8 cellular contexts compared by ENCODE assay signal in the genomic region with DNA sequence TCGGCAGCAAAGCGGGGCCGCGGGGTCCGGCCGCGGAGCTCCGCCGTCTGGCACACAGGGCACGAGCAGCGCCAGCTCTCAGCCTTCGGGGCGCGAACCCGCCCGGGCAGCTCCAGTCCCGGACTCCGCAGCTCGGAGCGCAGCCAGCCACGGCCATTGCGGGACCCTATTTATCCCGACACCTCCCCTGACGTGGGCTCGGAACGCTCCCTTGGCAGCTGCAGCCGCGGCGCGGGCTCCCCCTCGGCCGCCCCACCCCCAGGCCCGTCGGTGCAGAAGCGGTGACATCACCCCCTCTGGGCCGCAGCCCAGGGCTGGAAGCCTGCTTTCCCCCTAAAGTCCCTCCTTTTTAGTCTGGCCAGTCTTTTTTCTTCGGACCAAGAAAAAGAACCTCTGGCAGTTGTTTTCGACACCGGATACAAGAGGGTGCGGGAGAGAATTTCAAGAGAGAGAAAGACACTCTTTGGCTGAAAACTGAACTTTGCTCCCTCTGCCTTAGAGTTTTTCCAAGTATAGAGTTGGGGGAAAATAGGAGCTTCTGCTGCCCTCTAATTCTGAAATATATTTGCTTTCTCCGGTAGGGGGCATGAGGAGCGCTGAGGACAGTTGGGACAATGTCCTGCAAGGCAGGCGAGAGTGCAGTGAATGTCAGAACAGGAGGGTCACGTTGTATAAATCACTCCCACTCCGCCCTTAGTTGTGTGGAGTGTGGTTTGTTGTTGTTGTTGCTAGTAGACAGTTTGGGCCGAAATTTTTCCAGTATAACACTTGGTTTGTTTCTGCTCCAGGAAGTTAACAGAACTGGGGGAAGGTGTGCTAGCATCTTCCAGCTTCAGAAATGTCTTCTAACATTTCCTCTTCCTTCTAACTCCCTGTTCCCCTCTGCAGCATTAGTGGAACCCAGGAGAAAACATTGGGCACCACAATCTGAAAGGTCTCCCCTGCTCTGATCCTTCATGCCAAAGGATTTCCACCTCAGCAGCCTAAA. TPM values are rescaled to one million over a fixed set of nuclear protein-coding genes. Genes with fewer than 3 reads are reported as not detected.
DNase-seq lines count a peak whose midpoint lies in the region; ATAC-seq, FAIRE-seq and TF ChIP-seq lines count a peak whose summit lies in the region.

A gene (minus strand): TSS at position 145 of the 988 bp plus-strand sequence. CDS start 280 bp downstream, outside the sequence.

- H3K4me3 ChIP-seq in IMR-90 (ENCODE audit: insufficient read depth, low read depth, low read length): no peak within 1 kb of the TSS
- H3K4me3 ChIP-seq in endothelial cell of umbilical vein (replicated peaks in 1 of 3; ENCODE audit: insufficient read depth in 1 of 3, low read depth in 1 of 3, low read length in 3 of 3): peak within 1 kb of the TSS in 1 of 3 experiments; percentile 20
- H3K4me3 ChIP-seq in mesendoderm (ENCODE audit: low read length): no peak within 1 kb of the TSS
- peak within 1 kb of the TSS in 2 of 3 donors; percentile 28 to 56 for H3K4me3 ChIP-seq in thyroid gland (replicated peaks in 1 of 3)

- intact Hi-C loops in IMR-90 (cut with micrococcal nuclease): no loop called here
- intact Hi-C loops in endothelial cell of umbilical vein (cut with micrococcal nuclease): loop anchor here (2.0 to 5.0 kb wide), 2 partner anchors 190 to 402 kb away; no protein-coding TSS in a partner anchor
- intact Hi-C loops in thyroid gland (cut with DNase I): loop anchor here (10.0 kb wide), 1 partner anchor 188 kb away; no protein-coding TSS in a partner anchor

- no peaks in the 10 kb centered on the region for H3K36me3 ChIP-seq in IMR-90 (ENCODE audit: control insufficient read depth, insufficient read depth, low read length)
- H3K36me3 ChIP-seq in endothelial cell of umbilical vein (ENCODE audit: control insufficient read depth in 2 of 2, extremely low read depth in 1 of 2, insufficient read depth in 2 of 2, low read length in 2 of 2): no peaks in the 10 kb centered on the region
- H3K36me3 ChIP-seq in mesendoderm (ENCODE audit: control insufficient read depth, insufficient read depth, low read length): no peaks in the 10 kb centered on the region
- H3K36me3 ChIP-seq in thyroid gland: no peaks in the 10 kb centered on the region

- no peak within 1 kb of the TSS; the same call in 1 of the 2 replicates for H3K4me2 ChIP-seq in IMR-90 (ENCODE audit: low read depth, low read length)
- peak within 1 kb of the TSS; percentile 22 for H3K4me2 ChIP-seq in endothelial cell of umbilical vein (ENCODE audit: insufficient read depth, low read length)
- H3K4me2 ChIP-seq in mesendoderm (ENCODE audit: low read length): peak within 1 kb of the TSS; percentile 48

- H4K20me1 ChIP-seq in IMR-90 (ENCODE audit: insufficient read depth, low read length): no peaks in the 10 kb centered on the region
- no peaks in the 10 kb centered on the region for H4K20me1 ChIP-seq in endothelial cell of umbilical vein (replicated peaks; ENCODE audit: control insufficient read depth, extremely low read depth, insufficient read depth, low read length)

- H3K4me1 ChIP-seq in IMR-90 (ENCODE audit: control insufficient read depth, insufficient read depth, low read length): no peaks in the 10 kb centered on the region
- H3K4me1 ChIP-seq in endothelial cell of umbilical vein (ENCODE audit: control insufficient read depth, extremely low read depth, insufficient read depth, low read length): peaks cover 4% of the 10 kb centered on the region
- no peaks in the 10 kb centered on the region for H3K4me1 ChIP-seq in mesendoderm (ENCODE audit: control insufficient read depth, low read depth, low read length)
- peaks cover 16 to 24% of the 10 kb centered on the region in 2 donors for H3K4me1 ChIP-seq in thyroid gland

- H2AFZ ChIP-seq in IMR-90 (replicated peaks; ENCODE audit: low read length, poor library complexity): peak within 1 kb of the TSS; percentile 59
- peak within 1 kb of the TSS; percentile 51 for H2AFZ ChIP-seq in endothelial cell of umbilical vein (ENCODE audit: low read depth, low read length)

- H2BK20ac ChIP-seq in IMR-90 (ENCODE audit: low read depth, low read length): no peak within 1 kb of the TSS

- no peaks in the 10 kb centered on the region for H3K79me1 ChIP-seq in IMR-90 (ENCODE audit: low read depth in 1 of 2, low read length in 2 of 2)
- H3K79me1 ChIP-seq in mesendoderm (ENCODE audit: low read length): no peaks in the 10 kb centered on the region

- H3K4ac ChIP-seq in IMR-90 (ENCODE audit: low read depth, low read length) (no peak within 1 kb of the TSS), mesendoderm (ENCODE audit: low read depth, low read length) (no peak within 1 kb of the TSS)

- H3K9me1 ChIP-seq in IMR-90 (ENCODE audit: insufficient read depth, low read length) (no peaks in the 10 kb centered on the region), endothelial cell of umbilical vein (replicated peaks; ENCODE audit: control insufficient read depth, extremely low read depth, insufficient read depth, low read length) (no peaks in the 10 kb centered on the region)

- no peak for TF ChIP-seq POLR2A in IMR-90 (IDR thresholded peaks at IDR 0.05; ENCODE audit: low read depth, low read length)
- TF ChIP-seq POLR2A in endothelial cell of umbilical vein (IDR thresholded peaks at IDR 0.05; ENCODE audit: low read depth, low read length): no peak
- peak in 1 of 2 donors; percentile 38 for TF ChIP-seq POLR2A in thyroid gland (IDR thresholded peaks at IDR 0.05)

- H2BK120ac ChIP-seq in IMR-90 (ENCODE audit: low read depth, low read length) (no peak within 1 kb of the TSS), mesendoderm (ENCODE audit: low read depth, low read length) (no peak within 1 kb of the TSS)

- H3K23ac ChIP-seq in IMR-90 (ENCODE audit: low read depth, low read length) (no peak within 1 kb of the TSS), mesendoderm (ENCODE audit: low read length) (peak within 1 kb of the TSS; percentile 71)

- peak; percentile 63 for FAIRE-seq in endothelial cell of umbilical vein (lab: Jason Lieb, UNC)

- TF ChIP-seq RAD21 in IMR-90 (IDR thresholded peaks at IDR 0.05; ENCODE audit: low read length): no peak; the same call in 1 of the 2 replicates

- CTCF ChIA-PET in IMR-90 (lab: Yijun Ruan, JAX) (interaction anchor here (0.7 kb wide), 1 partner anchor 9 kb away, joined by 3 read pairs; no protein-coding TSS in a partner anchor), endothelial cell of umbilical vein (lab: Charles Lee) (interaction anchor here (0.5 to 3.6 kb wide), 27 partner anchors 9 to 459 kb away, joined by 3 to 23 read pairs (median 5); no protein-coding TSS in a partner anchor)

- H3K27ac ChIP-seq in IMR-90 (ENCODE audit: insufficient read depth, low read length) (no peak within 1 kb of the TSS), endothelial cell of umbilical vein (ENCODE audit: insufficient read depth, low read depth, low read length) (no peak within 1 kb of the TSS), mesendoderm (ENCODE audit: low read depth, low read length) (no peak within 1 kb of the TSS), thyroid gland (peak within 1 kb of the TSS in 2 of 3 donors; percentile 65 to 72)

- H3K9me3 ChIP-seq in IMR-90 (ENCODE audit: control insufficient read depth, insufficient read depth, low read length) (no peaks in the 10 kb centered on the region), endothelial cell of umbilical vein (replicated peaks; ENCODE audit: control insufficient read depth, insufficient read depth, low read length) (no peaks in the 10 kb centered on the region), thyroid gland (no peaks in the 10 kb centered on the region)

- dilution Hi-C loops in IMR-90 (cut with HindIII; ENCODE audit: low sequenced_read_pairs, unreplicated experiment) (no loop called here), endothelial cell of umbilical vein (cut with MboI; ENCODE audit: extremely low pct_ligation_motif_present, low sequenced_read_pairs) (no loop called here)

- H2AK5ac ChIP-seq in IMR-90 (ENCODE audit: low read depth, low read length): no peak within 1 kb of the TSS
- no peak within 1 kb of the TSS for H2AK5ac ChIP-seq in mesendoderm (ENCODE audit: low read length)

- H3K27me3 ChIP-seq in IMR-90 (ENCODE audit: control insufficient read depth, insufficient read depth, low read length): peaks cover 3% of the 10 kb centered on the region; the same call in 1 of the 2 replicates
- H3K27me3 ChIP-seq in endothelial cell of umbilical vein (ENCODE audit: control insufficient read depth in 2 of 2, insufficient read depth in 2 of 2, low read length in 2 of 2): peaks cover 31 to 42% of the 10 kb centered on the region in 2 experiments
- H3K27me3 ChIP-seq in mesendoderm (ENCODE audit: insufficient read depth, low read length, poor library complexity): peaks cover 13% of the 10 kb centered on the region
- no peaks in the 10 kb centered on the region for H3K27me3 ChIP-seq in thyroid gland

- H3K18ac ChIP-seq in IMR-90 (ENCODE audit: low read depth, low read length) (no peak within 1 kb of the TSS), mesendoderm (ENCODE audit: low read length) (no peak within 1 kb of the TSS)

- H3K79me2 ChIP-seq in endothelial cell of umbilical vein (ENCODE audit: control insufficient read depth, insufficient read depth, low read length) (no peaks in the 10 kb centered on the region), mesendoderm (ENCODE audit: control insufficient read depth, insufficient read depth, low read length) (no peaks in the 10 kb centered on the region)

- POLR2A ChIA-PET in IMR-90 (lab: Charles Lee; ENCODE audit: unreplicated experiment): no interaction called here
- POLR2A ChIA-PET in endothelial cell of umbilical vein (lab: Charles Lee): no interaction called here

- H2AK9ac ChIP-seq in IMR-90 (replicated peaks; ENCODE audit: low read depth, low read length, poor library complexity): no peak within 1 kb of the TSS

- no peak within 1 kb of the TSS for H2BK5ac ChIP-seq in IMR-90 (ENCODE audit: low read depth, low read length, poor library complexity, severe bottlenecking)
- no peak within 1 kb of the TSS for H2BK5ac ChIP-seq in mesendoderm (ENCODE audit: low read length)

- TF ChIP-seq CTCF in IMR-90 (conservative IDR thresholded peaks at IDR 0.05; ENCODE audit: low read depth, low read length) (peak; percentile 41), endothelial cell of umbilical vein (IDR thresholded peaks at IDR 0.05; ENCODE audit: extremely low read depth in 1 of 2, insufficient read depth in 1 of 2, low read depth in 1 of 2, low read length in 2 of 2) (peak; percentile 54 to 66), thyroid gland (IDR thresholded peaks at IDR 0.05) (peak in 5 of 6 experiments; percentile 32 to 77 (median 75))

- H4K91ac ChIP-seq in IMR-90 (ENCODE audit: insufficient read depth, low read depth, low read length): no peak within 1 kb of the TSS

- H4K8ac ChIP-seq in IMR-90 (ENCODE audit: low read depth in 2 of 2, low read length in 2 of 2) (no peak within 1 kb of the TSS), mesendoderm (ENCODE audit: low read depth, low read length) (no peak within 1 kb of the TSS)

- BruUV-seq in IMR-90 (replicated peaks; lab: Mats Ljungman, UMichigan) (no TSS peak), endothelial cell of umbilical vein (replicated peaks; lab: Mats Ljungman, UMichigan) (no TSS peak)

- H3K14ac ChIP-seq in IMR-90 (replicated peaks; ENCODE audit: low read depth, low read length): no peak within 1 kb of the TSS

- H3K56ac ChIP-seq in IMR-90 (ENCODE audit: extremely low read depth, insufficient read depth, low read length): no peak within 1 kb of the TSS
- no peak within 1 kb of the TSS for H3K56ac ChIP-seq in mesendoderm (ENCODE audit: low read length)

- ATAC-seq in GM18909 (IDR thresholded peaks at IDR 0.05; ENCODE audit: poor library complexity, unreplicated experiment) (peak; percentile 36), IMR-90 (ENCODE audit: low read depth) (0 out of 2 replicates have a peak, but pooled peaks have one; percentile 44), GM21737 (IDR thresholded peaks at IDR 0.05; ENCODE audit: unreplicated experiment) (no peak)

- no peak within 1 kb of the TSS for H3K9ac ChIP-seq in IMR-90 (ENCODE audit: low read depth, low read length)
- no peak within 1 kb of the TSS for H3K9ac ChIP-seq in endothelial cell of umbilical vein (replicated peaks; ENCODE audit: extremely low read depth, insufficient read depth, low read length)
- H3K9ac ChIP-seq in mesendoderm (ENCODE audit: low read length): no peak within 1 kb of the TSS

- DNase-seq in C1 segment of cervical spinal cord (lab: John Stamatoyannopoulos, UW) (peak in 11 of 14 donors; percentile 20 to 67 (median 55)), IMR-90 (peak; percentile 1), SK-N-DZ (ENCODE audit: low spot score) (peak; percentile 43), endothelial cell of umbilical vein (ENCODE audit: low read depth, low spot score) (peak; percentile 56), mesendoderm (peak; percentile 82), thyroid gland (peak; percentile 55 to 67)

- no peak within 1 kb of the TSS for H4K5ac ChIP-seq in IMR-90 (ENCODE audit: low read depth, low read length)
- H4K5ac ChIP-seq in mesendoderm (ENCODE audit: low read length): no peak within 1 kb of the TSS

- in situ Hi-C loops in IMR-90 (cut with MboI; ENCODE audit: low sequenced_read_pairs): no loop called here

- no peak within 1 kb of the TSS for H2BK15ac ChIP-seq in IMR-90 (ENCODE audit: low read depth, low read length)
- no peak within 1 kb of the TSS for H2BK15ac ChIP-seq in mesendoderm (replicated peaks; ENCODE audit: low read depth)

- WGBS in IMR-90 (ENCODE audit: extremely low coverage in 2 of 2, insufficient read length in 1 of 2), 2 experiments: 0% methylated on average over 3 of the region's 46 CpGs; no CpG with 5 or more reads in 1 of the 2 experiments
- WGBS in mesendoderm (ENCODE audit: extremely low coverage, insufficient coverage, low lambda C conversion rate): no CpG with 5 or more reads among the region's 46 CpGs
- WGBS in thyroid gland, 2 donors: 2% methylated on average over 33 to 36 of the region's 46 CpGs

RNA-seq across cellular contexts. Expression of the gene that starts here (rescaled TPM):
- total RNA-seq in IMR-90 (2012; rRNA removed) (not detected in 2 replicates), endothelial cell of umbilical vein (not detected in 2 replicates), thyroid gland (10 to 100 TPM in 2 of 4 donors, 1 to 10 TPM in 2; 1.8 to 21.8 (median 9.7) TPM)
- polyA plus RNA-seq in IMR-90 (2012; rRNA removed) (not detected in 2 replicates), endothelial cell of umbilical vein (not detected in 2 replicates)
- not detected in 2 replicates for polyA plus RNA-seq in IMR-90 (2012; cell fraction: cytosol; rRNA removed)
- polyA plus RNA-seq in IMR-90 (2012; cell fraction: nucleus; rRNA removed; ENCODE audit: low replicate concordance): not detected in 2 replicates
- polyA plus RNA-seq in SK-N-DZ (2014; cell fraction: cytosol; rRNA removed): not detected in 2 replicates
- not detected in 2 replicates for polyA plus RNA-seq in SK-N-DZ (2014; cell fraction: nucleus; rRNA removed)
- not detected in 2 replicates for polyA plus RNA-seq in endothelial cell of umbilical vein (2011; cell fraction: cytosol; rRNA removed)
- not detected in 2 replicates for polyA plus RNA-seq in endothelial cell of umbilical vein (2011; cell fraction: nucleus; rRNA removed)
- not detected in 2 replicates for polyA plus RNA-seq in endothelial cell of umbilical vein (2012)
- polyA minus RNA-seq in endothelial cell of umbilical vein: not detected in 2 replicates
- not detected for polyA minus RNA-seq in endothelial cell of umbilical vein (2011; cell fraction: cytosol; rRNA and poly(A)+ RNA removed)
- polyA minus RNA-seq in endothelial cell of umbilical vein (2011; cell fraction: nucleus; rRNA and poly(A)+ RNA removed): not detected in 2 replicates
- 0.01 TPM for polyA plus RNA-seq in mesendoderm (2013, experiment 1 of 2)
- 0.01 TPM for polyA plus RNA-seq in mesendoderm (2013, experiment 2 of 2)

Comparison
In these comparisons a context has a peak if more than half of its experiments do, and no peak if none do; other contexts are left out.
1. Peak in DNase-seq and ATAC-seq in IMR-90; RNA of the gene not detected or under 1 TPM.
2. Peak in DNase-seq and H3K4me2 ChIP-seq in endothelial cell of umbilical vein; RNA of the gene not detected or under 1 TPM.
3. DNase-seq: peak in every context shown above with its lines; median percentile 82 in mesendoderm; 61 in thyroid gland; 56 in endothelial cell of umbilical vein; 55 in C1 segment of cervical spinal cord; 43 in SK-N-DZ; 1 in IMR-90.
4. H3K27ac ChIP-seq: peak in thyroid gland (2 of 3); none in IMR-90 (single experiment), endothelial cell of umbilical vein (single experiment) and mesendoderm (single experiment).
5. H3K4me3 ChIP-seq: peak in thyroid gland (2 of 3); none in IMR-90 (single experiment) and mesendoderm (single experiment).
6. Peak in every context shown above with its lines, with median percentiles within 50 percentile points of each other: CTCF ChIP-seq.